Comparison of ENCODE assay signal across 15 cellular contexts in the genomic region with DNA sequence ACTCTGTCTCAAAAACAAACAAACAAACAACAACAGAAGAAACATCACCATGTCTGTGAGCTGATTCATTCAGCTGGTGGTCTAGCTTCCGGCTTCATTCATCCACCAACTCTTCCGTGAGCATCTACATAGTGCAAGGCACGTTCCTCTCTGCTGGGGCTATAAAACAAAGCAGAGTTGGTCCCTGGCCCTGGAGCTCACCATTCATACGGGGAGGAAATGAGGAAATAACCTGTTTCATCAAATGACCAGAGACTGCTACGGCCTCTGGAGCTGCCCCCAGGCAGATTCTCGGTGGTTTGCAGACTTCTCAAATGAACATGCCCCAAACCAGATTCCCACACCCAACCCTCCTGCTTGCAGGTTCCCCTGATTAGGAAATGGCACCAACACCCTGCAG. TPM values are rescaled to one million over a fixed set of nuclear protein-coding genes. Genes with fewer than 3 reads are reported as not detected.
DNase-seq lines count a peak whose midpoint lies in the region; ATAC-seq, FAIRE-seq and TF ChIP-seq lines count a peak whose summit lies in the region.
"Had no signal": no experiment of that assay in that cellular context is flagged by ENCODE, and none has a peak within 500 bp of the region (broad histone marks: within the 10 kb centered on the region; RNA-seq: fewer than 3 reads in every experiment).

No MANE protein-coding gene starts in this region.

- H3K27ac ChIP-seq in CD4-positive, CD25-positive, alpha-beta regulatory T cell (ENCODE audit: insufficient read depth, low read length, poor library complexity, severe bottlenecking), result peak overlapping the region; percentile 18
- H3K27ac ChIP-seq in gastrocnemius medialis, result no peak overlapping the region
- H3K27ac ChIP-seq: SJSA1 had no signal

- H3K27me3 ChIP-seq in CD4-positive, CD25-positive, alpha-beta regulatory T cell (ENCODE audit: control insufficient read depth, insufficient read depth, low read length), result no peaks in the 10 kb centered on the region
- H3K27me3 ChIP-seq in gastrocnemius medialis, result no peaks in the 10 kb centered on the region
- H3K27me3 ChIP-seq: SJSA1 had no signal

- peak overlapping the region; percentile 59 to 85 (median 78) for H3K4me3 Mint-ChIP-seq in CD4-positive, CD25-positive, alpha-beta regulatory T cell
- peak overlapping the region in 6 of 8 donors; percentile 8 to 88 (median 74) for H3K4me3 Mint-ChIP-seq in naive B cell

- peak; percentile 41 for FAIRE-seq in GM12891 (lab: Jason Lieb, UNC)

- in situ Hi-C loops in SK-MEL-5 (cut with HindIII; ENCODE audit: low pct_unique_long_range_greater_than_20kb, low sequenced_read_pairs), result no loop called here
- in situ Hi-C loops in gastrocnemius medialis (cut with MboI; ENCODE audit: low sequenced_read_pairs in 4 of 4), result no loop called here

- intact Hi-C loops in gastrocnemius medialis (cut with DNase I; ENCODE audit: low total_unique reads), result no loop called here

- peak overlapping the region; percentile 79 to 100 (median 89) for H3K27ac Mint-ChIP-seq in CD4-positive, CD25-positive, alpha-beta regulatory T cell
- peak overlapping the region in 4 of 6 donors; percentile 49 to 88 (median 70) for H3K27ac Mint-ChIP-seq in naive B cell

- no peak for ATAC-seq in CD4-positive, CD25-positive, alpha-beta regulatory T cell (ENCODE audit: low read depth in 2 of 2)
- ATAC-seq in naive B cell (ENCODE audit: low read depth in 2 of 2) (no peak), gastrocnemius medialis (no peak)
- ATAC-seq: left lobe of liver had no signal

- H3K4me1 ChIP-seq in CD4-positive, CD25-positive, alpha-beta regulatory T cell (ENCODE audit: control insufficient read depth, insufficient read depth, low read length, poor library complexity, severe bottlenecking), result peaks cover 74% of the 10 kb centered on the region
- H3K4me1 ChIP-seq in gastrocnemius medialis, result no peaks in the 10 kb centered on the region

- H3K9me3 ChIP-seq in CD4-positive, CD25-positive, alpha-beta regulatory T cell (ENCODE audit: control insufficient read depth in 2 of 2, low read length in 2 of 2), result no peaks in the 10 kb centered on the region
- H3K9me3 ChIP-seq in gastrocnemius medialis, result no peaks in the 10 kb centered on the region
- H3K9me3 ChIP-seq: SJSA1 had no signal

- no peaks in the 10 kb centered on the region for H3K36me3 Mint-ChIP-seq in CD4-positive, CD25-positive, alpha-beta regulatory T cell
- H3K36me3 Mint-ChIP-seq in naive B cell, result no peaks in the 10 kb centered on the region

- no peaks in the 10 kb centered on the region for H3K9me3 Mint-ChIP-seq in CD4-positive, CD25-positive, alpha-beta regulatory T cell
- no peaks in the 10 kb centered on the region for H3K9me3 Mint-ChIP-seq in naive B cell

- TF ChIP-seq CTCF in gastrocnemius medialis (IDR thresholded peaks at IDR 0.05 in 4 of 5, conservative IDR thresholded peaks at IDR 0.05 in 1 of 5), result no peak

- H3K27me3 Mint-ChIP-seq in CD4-positive, CD25-positive, alpha-beta regulatory T cell, result peaks cover 7% of the 10 kb centered on the region
- no peaks in the 10 kb centered on the region for H3K27me3 Mint-ChIP-seq in naive B cell

- TF ChIP-seq POLR2A in GM12891 (IDR thresholded peaks at IDR 0.05; ENCODE audit: low read depth, low read length), result no peak
- TF ChIP-seq POLR2A in erythroblast (IDR thresholded peaks at IDR 0.05; ENCODE audit: low read length), result no peak
- no peak for TF ChIP-seq POLR2A in gastrocnemius medialis (IDR thresholded peaks at IDR 0.05)

- no peaks in the 10 kb centered on the region for H3K36me3 ChIP-seq in CD4-positive, CD25-positive, alpha-beta regulatory T cell (ENCODE audit: control insufficient read depth, insufficient read depth, low read length)
- H3K36me3 ChIP-seq in gastrocnemius medialis, result no peaks in the 10 kb centered on the region
- H3K36me3 ChIP-seq: SJSA1, WERI-Rb-1 had no signal

- peaks cover 36 to 92% (median 61%) of the 10 kb centered on the region in 4 donors for H3K4me1 Mint-ChIP-seq in CD4-positive, CD25-positive, alpha-beta regulatory T cell
- H3K4me1 Mint-ChIP-seq in naive B cell, result peaks cover 72 to 84% (median 83%) of the 10 kb centered on the region in 3 donors

- no peak for DNase-seq in CD4-positive, CD25-positive, alpha-beta regulatory T cell
- DNase-seq in GM12891 (ENCODE audit: insufficient read length, low spot score), result no peak
- peak; percentile 66 for DNase-seq in SK-MEL-5 (ENCODE audit: low read depth, low spot score)
- DNase-seq in naive B cell, result no peak
- DNase-seq in DMS153 (lab: John Stamatoyannopoulos, UW), result no peak
- no peak for DNase-seq in erythroblast (lab: John Stamatoyannopoulos, UW)
- no peak for DNase-seq in gastrocnemius medialis
- no peak for DNase-seq in activated effector memory CD4-positive, alpha-beta T cell treated with Interleukin-2 at 50 U/mL for 16 hours
- DNase-seq: activated effector memory CD4-positive, alpha-beta T cell treated with anti-CD3 and anti-CD28 coated beads, Interleukin-2, amount 50 U/mL, for 16 hours; cerebellar nuclear complex; Kasumi-1; NCI-H2029 had no signal

- H3K4me3 ChIP-seq in CD4-positive, CD25-positive, alpha-beta regulatory T cell (ENCODE audit: low read depth, low read length), result peak overlapping the region; percentile 16
- H3K4me3 ChIP-seq in gastrocnemius medialis, result no peak overlapping the region
- H3K4me3 ChIP-seq: SJSA1 had no signal

TF ChIP-seq in GM12891, 5 proteins besides CTCF, POLR2A, EP300 and RAD21:
- TF ChIP-seq PAX5 (IDR thresholded peaks at IDR 0.05; ENCODE audit: insufficient read depth, low read length, severe bottlenecking) (peak; percentile 2), POLR2AphosphoS5 (IDR thresholded peaks at IDR 0.05; ENCODE audit: low read depth, low read length) (no peak), TAF1 (IDR thresholded peaks at IDR 0.05; ENCODE audit: low read depth, low read length) (no peak), SPI1 (IDR thresholded peaks at IDR 0.05; ENCODE audit: low read depth, low read length) (peak; percentile 65), POU2F2 (IDR thresholded peaks at IDR 0.05; ENCODE audit: low read depth, low read length) (0 out of 2 replicates have a peak, but pooled peaks have one; percentile 14)

RNA-seq across cellular contexts. Expression of gene ID3, which starts 41.0 kb away (rescaled TPM):
- 51.1 TPM for total RNA-seq in CD4-positive, CD25-positive, alpha-beta regulatory T cell
- polyA plus RNA-seq in CD4-positive, CD25-positive, alpha-beta regulatory T cell, result 10 to 100 TPM; 35.9 to 56.9 (median 48.0) TPM
- polyA plus RNA-seq in GM12891 (2012; ENCODE audit: low read depth, missing spikeins), result 67.3 TPM
- 23.5 and 37.3 TPM in 2 replicates for total RNA-seq in SK-MEL-5 (2014; rRNA removed; shearing (Covaris generic))
- 127 and 171 TPM in 2 replicates for polyA plus RNA-seq in SK-MEL-5 (2015; cell fraction: cytosol; rRNA removed)
- polyA plus RNA-seq in SK-MEL-5 (2015; cell fraction: nucleus; rRNA removed), result 44.0 and 75.4 TPM in 2 replicates
- polyA plus RNA-seq in naive B cell (ENCODE audit: low read depth in 6 of 6), result 10 to 100 TPM; 23.9 to 52.0 (median 31.2) TPM
- total RNA-seq in gastrocnemius medialis, result 100 to 1,000 TPM in 1 of 4 donors, 10 to 100 TPM in 3; 67.9 to 124 (median 83.0) TPM
